Comparison of ENCODE assay signal across 18 cellular contexts in the genomic region with DNA sequence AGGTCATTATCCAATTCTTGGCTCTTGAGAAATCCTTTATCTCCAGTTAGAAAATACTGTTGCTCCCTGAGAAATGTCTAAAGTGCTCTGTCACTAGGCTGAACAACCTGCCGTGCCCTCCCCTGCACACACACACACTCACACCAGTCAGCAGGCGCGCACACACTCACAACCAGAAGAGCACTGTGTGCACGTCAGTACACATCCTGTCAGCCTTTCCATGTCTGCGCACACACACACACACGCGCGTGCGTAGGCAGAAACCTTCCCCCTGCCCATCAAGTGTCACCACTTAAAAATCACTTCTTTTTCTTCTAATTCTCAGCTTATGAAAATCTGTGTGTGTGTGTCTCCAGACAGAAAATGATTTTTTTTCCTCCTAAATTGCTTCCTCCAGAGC.
DNase-seq lines count a peak whose midpoint lies in the region; ATAC-seq and TF ChIP-seq lines count a peak whose summit lies in the region.
"Had no signal": no experiment of that assay in that cellular context is flagged by ENCODE, and none has a peak within 500 bp of the region (broad histone marks: within the 10 kb centered on the region; RNA-seq: fewer than 3 reads in every experiment).

No MANE protein-coding gene starts in this region.

- H3K4me3 Mint-ChIP-seq in activated T-cell treated with anti-CD3 and anti-CD28 coated beads, Interleukin-2, amount 50 U/mL, for 4 hours: no peak overlapping the region
- H3K4me3 Mint-ChIP-seq: activated T-cell treated with anti-CD3 and anti-CD28 coated beads, Interleukin-2, amount 50 U/mL, for 72 hours; H9 had no signal

- no peaks in the 10 kb centered on the region for H3F3A ChIP-seq in neural cell (ENCODE audit: insufficient read depth, low read length, poor library complexity, severe bottlenecking)

- no peaks in the 10 kb centered on the region for H3K9me3 ChIP-seq in neural cell (ENCODE audit: low read length)
- H3K9me3 ChIP-seq: suprapubic skin had no signal

- no peak for TF ChIP-seq RAD21 in neural cell (conservative IDR thresholded peaks at IDR 0.05)

- no peak overlapping the region for H3K4me3 ChIP-seq in neural cell (ENCODE audit: low read length)
- H3K4me3 ChIP-seq: PC-9, suprapubic skin had no signal

- peak in 1 of 2 donors; percentile 15 for ATAC-seq in activated T-cell treated with anti-CD3 and anti-CD28 coated beads, Interleukin-2, amount 50 U/mL, for 4 hours
- no peak for ATAC-seq in GM18909 (IDR thresholded peaks at IDR 0.05; ENCODE audit: poor library complexity, unreplicated experiment)
- ATAC-seq in HG02884 (IDR thresholded peaks at IDR 0.05; ENCODE audit: unreplicated experiment): no peak

- peaks cover 17% of the 10 kb centered on the region for H3K27me3 Mint-ChIP-seq in activated T-cell treated with anti-CD3 and anti-CD28 coated beads, Interleukin-2, amount 50 U/mL, for 4 hours (ENCODE audit: low read depth)

- H3K79me2 ChIP-seq in neural cell (replicated peaks; ENCODE audit: insufficient read depth, low read length): no peaks in the 10 kb centered on the region
- H3K79me2 ChIP-seq: parathyroid adenoma had no signal

- peak; percentile 3 for DNase-seq in stimulated activated CD4-positive, alpha-beta T cell treated with anti-CD3 and anti-CD28 coated beads, Interleukin-12 subunit alpha, Interleukin-12 subunit beta, amount 100 ng/mL, for 4 hours
- no peak for DNase-seq in stimulated activated CD4-positive, alpha-beta T cell treated with anti-CD3 and anti-CD28 coated beads, Interleukin-2, amount 100 ng/mL, for 48 hours
- peak; percentile 20 for DNase-seq in activated T-cell treated with anti-CD3 and anti-CD28 coated beads, Interleukin-2, amount 50 U/mL, for 4 hours
- no peak for DNase-seq in activated effector memory CD4-positive, alpha-beta T cell treated with Interleukin-2 at 50 U/mL for 16 hours
- DNase-seq in NOMO-1 treated with dmso at 0.1 percent for 144 hours (lab: John Stamatoyannopoulos, UW; ENCODE audit: unreplicated experiment): no peak
- DNase-seq: GDM1, H9, NCI-H1436 treated with DMSO at 0.1 percent for 48 hours, NCI-H2171, NCI-H748 treated with DMSO at 0.1 percent for 48 hours, PC-9 had no signal

- H3K4me1 Mint-ChIP-seq in activated T-cell treated with anti-CD3 and anti-CD28 coated beads, Interleukin-2, amount 50 U/mL, for 4 hours (ENCODE audit: low read depth): peaks cover 5% of the 10 kb centered on the region

- no peaks in the 10 kb centered on the region for H3K36me3 Mint-ChIP-seq in activated T-cell treated with anti-CD3 and anti-CD28 coated beads, Interleukin-2, amount 50 U/mL, for 4 hours (ENCODE audit: insufficient read depth)

- no peaks in the 10 kb centered on the region for H3K9me3 Mint-ChIP-seq in activated T-cell treated with anti-CD3 and anti-CD28 coated beads, Interleukin-2, amount 50 U/mL, for 4 hours
- H3K9me3 Mint-ChIP-seq: activated T-cell treated with anti-CD3 and anti-CD28 coated beads, Interleukin-2, amount 50 U/mL, for 72 hours; H9 had no signal

- no peak for TF ChIP-seq CTCF in neural cell (IDR thresholded peaks at IDR 0.05; ENCODE audit: poor library complexity, severe bottlenecking)

- no peaks in the 10 kb centered on the region for H3K27me3 ChIP-seq in neural cell (ENCODE audit: insufficient read depth, low read depth, low read length)

- peak overlapping the region; percentile 28 for H3K4me2 ChIP-seq in neural cell (ENCODE audit: low read length)
- H3K4me2 ChIP-seq: PC-9 had no signal

- H3K9me2 ChIP-seq in neural cell (ENCODE audit: insufficient read depth, low read length): no peaks in the 10 kb centered on the region

- no peaks in the 10 kb centered on the region for H3K36me3 ChIP-seq in neural cell (ENCODE audit: insufficient read depth, low read length)
- H3K36me3 ChIP-seq: suprapubic skin had no signal

- H3K27ac ChIP-seq in neural cell (ENCODE audit: low read length): no peak overlapping the region
- H3K27ac ChIP-seq: C4-2B, parathyroid adenoma, PC-9, suprapubic skin had no signal

- H4K20me1 ChIP-seq in neural cell (ENCODE audit: insufficient read depth): no peaks in the 10 kb centered on the region

- no peak overlapping the region for H3K9ac ChIP-seq in neural cell (ENCODE audit: low read length)
- H3K9ac ChIP-seq: parathyroid adenoma had no signal

- H2AFZ ChIP-seq in neural cell (ENCODE audit: low read depth, low read length): no peak overlapping the region
- H2AFZ ChIP-seq: parathyroid adenoma, PC-9 had no signal

- peak; percentile 14 for TF ChIP-seq EP300 in neural cell (conservative IDR thresholded peaks at IDR 0.05; ENCODE audit: poor library complexity, severe bottlenecking)

TF ChIP-seq in neural cell, 6 proteins besides CTCF, POLR2A, EP300 and RAD21:
- TF ChIP-seq EZH2 (IDR thresholded peaks at IDR 0.05; ENCODE audit: borderline replicate concordance, insufficient read depth, low read length, poor library complexity, severe bottlenecking) (no peak), POLR2AphosphoS5 (IDR thresholded peaks at IDR 0.05) (peak; percentile 17)

Comparison
In these comparisons a context has a peak if more than half of its experiments do, and no peak if none do; other contexts are left out.
1. DNase-seq: peak in stimulated activated CD4-positive, alpha-beta T cell treated with anti-CD3 and anti-CD28 coated beads, Interleukin-12 subunit alpha, Interleukin-12 subunit beta, amount 100 ng/mL, for 4 hours (single experiment) and activated T-cell treated with anti-CD3 and anti-CD28 coated beads, Interleukin-2, amount 50 U/mL, for 4 hours (single experiment); none in stimulated activated CD4-positive, alpha-beta T cell treated with anti-CD3 and anti-CD28 coated beads, Interleukin-2, amount 100 ng/mL, for 48 hours (0 of 2), activated effector memory CD4-positive, alpha-beta T cell treated with Interleukin-2 at 50 U/mL for 16 hours (single experiment) and NOMO-1 treated with dmso at 0.1 percent for 144 hours (single experiment).